ENCODE assay signal across 17 cellular contexts in the genomic region with DNA sequence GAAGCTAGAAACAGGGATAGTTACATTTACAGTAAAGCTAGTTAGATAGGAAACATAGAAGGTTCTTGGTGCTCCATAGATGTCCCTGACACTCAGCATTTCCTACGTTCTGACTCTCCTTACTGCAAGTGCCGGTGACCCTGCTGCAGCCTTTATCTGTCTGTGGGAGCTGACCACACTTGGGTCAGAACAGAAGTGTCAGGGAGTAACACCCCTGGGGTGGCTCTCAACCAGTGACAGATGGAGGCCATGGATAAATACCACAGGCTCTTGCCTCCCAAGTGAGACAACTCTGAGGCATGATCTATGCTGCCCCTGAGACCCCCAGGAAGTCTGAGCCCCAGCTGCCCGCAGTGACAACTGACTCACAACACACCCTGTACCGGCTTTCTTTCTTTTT.
"Had no signal": no experiment of that assay in that cellular context is flagged by ENCODE, and none has a peak within 500 bp of the region (broad histone marks: within the 10 kb centered on the region; RNA-seq: fewer than 3 reads in every experiment).

No MANE protein-coding gene starts in this region.

- FAIRE-seq: islet of Langerhans had no signal

- H3K9ac ChIP-seq: neural progenitor cell had no signal

- H3K27ac ChIP-seq: breast epithelium, dorsolateral prefrontal cortex, esophagus muscularis mucosa, foreskin keratinocyte, neural progenitor cell, ovary, suprapubic skin, upper lobe of left lung, WERI-Rb-1 had no signal

- H3K4me3 ChIP-seq: breast epithelium, dorsolateral prefrontal cortex, esophagus muscularis mucosa, neural progenitor cell, ovary, suprapubic skin, upper lobe of left lung had no signal

- H3K4me3 Mint-ChIP-seq: activated CD4-positive, alpha-beta memory T cell treated with anti-CD3 and anti-CD28 coated beads, Interleukin-2, amount 10 ng/mL, durations not matched to agents 7 days and 5 days; activated CD4-positive, alpha-beta T cell treated with anti-CD3 and anti-CD28 coated beads for 36 hours; activated naive CD8-positive, alpha-beta T cell; neural progenitor cell; stimulated activated naive B cell treated with anti-CD40 and anti-IgM and Interleukin-4, amounts not matched to agents 10 μg/mL and 1 μg/mL and 100 μg/mL, for 72 hours had no signal

- H2AFZ ChIP-seq: neural progenitor cell had no signal

- H3K27ac Mint-ChIP-seq: activated CD4-positive, alpha-beta memory T cell treated with anti-CD3 and anti-CD28 coated beads, Interleukin-2, amount 10 ng/mL, durations not matched to agents 7 days and 5 days; activated CD4-positive, alpha-beta T cell treated with anti-CD3 and anti-CD28 coated beads for 36 hours; activated naive CD8-positive, alpha-beta T cell; neural progenitor cell; stimulated activated naive B cell treated with anti-CD40 and anti-IgM and Interleukin-4, amounts not matched to agents 10 μg/mL and 1 μg/mL and 100 μg/mL, for 72 hours had no signal

- H3K9me3 ChIP-seq: breast epithelium, esophagus muscularis mucosa, ovary, suprapubic skin, upper lobe of left lung had no signal

- DNase-seq: activated CD4-positive, alpha-beta memory T cell treated with anti-CD3 and anti-CD28 coated beads, Interleukin-2, amount 10 ng/mL, durations not matched to agents 7 days and 5 days; activated CD4-positive, alpha-beta T cell treated with anti-CD3 and anti-CD28 coated beads for 36 hours; activated gamma-delta T cell; activated T-cell treated with anti-CD3 and anti-CD28 coated beads, Interleukin-2, amount 50 U/mL, for 48 hours; dorsolateral prefrontal cortex; foreskin keratinocyte; ovary; stimulated activated naive B cell treated with anti-CD40 and anti-IgM and Interleukin-4, amounts not matched to agents 10 μg/mL and 1 μg/mL and 100 μg/mL, for 72 hours; upper lobe of left lung; WERI-Rb-1 had no signal

- ATAC-seq: activated CD4-positive, alpha-beta T cell treated with anti-CD3 and anti-CD28 coated beads for 36 hours; foreskin keratinocyte; left lobe of liver; stimulated activated naive B cell treated with anti-CD40 and anti-IgM and Interleukin-4, amounts not matched to agents 10 μg/mL and 1 μg/mL and 100 μg/mL, for 72 hours had no signal

- H3K4me1 ChIP-seq: breast epithelium, neural progenitor cell, upper lobe of left lung had no signal

- H3K36me3 Mint-ChIP-seq: activated naive CD8-positive, alpha-beta T cell; neural progenitor cell; stimulated activated naive B cell treated with anti-CD40 and anti-IgM and Interleukin-4, amounts not matched to agents 10 μg/mL and 1 μg/mL and 100 μg/mL, for 72 hours had no signal

- H3K9me3 Mint-ChIP-seq: activated CD4-positive, alpha-beta memory T cell treated with anti-CD3 and anti-CD28 coated beads, Interleukin-2, amount 10 ng/mL, durations not matched to agents 7 days and 5 days; neural progenitor cell; stimulated activated naive B cell treated with anti-CD40 and anti-IgM and Interleukin-4, amounts not matched to agents 10 μg/mL and 1 μg/mL and 100 μg/mL, for 72 hours had no signal

- H3K36me3 ChIP-seq: breast epithelium, esophagus muscularis mucosa, neural progenitor cell, ovary, suprapubic skin, upper lobe of left lung, WERI-Rb-1 had no signal

- H3K4me2 ChIP-seq: neural progenitor cell had no signal

- H3K27me3 ChIP-seq: breast epithelium, dorsolateral prefrontal cortex, esophagus muscularis mucosa, foreskin keratinocyte, neural progenitor cell, ovary, suprapubic skin, upper lobe of left lung had no signal

- H3K27me3 Mint-ChIP-seq: activated CD4-positive, alpha-beta memory T cell treated with anti-CD3 and anti-CD28 coated beads, Interleukin-2, amount 10 ng/mL, durations not matched to agents 7 days and 5 days; activated CD4-positive, alpha-beta T cell treated with anti-CD3 and anti-CD28 coated beads for 36 hours; activated naive CD8-positive, alpha-beta T cell; stimulated activated naive B cell treated with anti-CD40 and anti-IgM and Interleukin-4, amounts not matched to agents 10 μg/mL and 1 μg/mL and 100 μg/mL, for 72 hours had no signal
